29 cellular contexts compared by ENCODE assay signal in the genomic region with DNA sequence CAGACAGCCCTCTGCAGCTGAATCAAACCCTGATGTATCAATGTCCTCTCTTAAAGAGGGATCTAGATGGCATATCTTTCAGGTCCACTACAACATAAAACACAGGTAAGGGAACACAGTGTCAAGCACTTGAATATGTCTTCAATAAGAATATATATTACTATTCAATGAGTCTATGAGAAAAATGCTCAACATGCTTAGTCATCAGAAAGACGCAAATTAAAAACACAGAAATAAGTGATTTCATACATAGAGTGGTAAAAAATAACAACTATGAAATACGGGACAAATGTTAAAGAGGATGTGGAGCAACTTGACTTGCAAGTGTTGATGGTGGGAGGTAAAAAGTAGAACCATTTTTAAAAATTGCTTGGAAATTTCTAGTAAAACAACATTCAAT.
"Had no signal": no experiment of that assay in that cellular context is flagged by ENCODE, and none has a peak within 500 bp of the region (broad histone marks: within the 10 kb centered on the region; RNA-seq: fewer than 3 reads in every experiment).

No MANE protein-coding gene starts in this region.

- H3K9me3 ChIP-seq: stomach, suprapubic skin, testis, thoracic aorta, thyroid gland, tibial artery, tibial nerve, transverse colon, upper lobe of left lung, upper lobe of right lung, uterus, vagina had no signal

- DNase-seq: stimulated activated CD4-positive, alpha-beta T cell treated with anti-CD3 and anti-CD28 coated beads, Interleukin-2, amount 100 ng/mL, for 48 hours; stimulated activated CD4-positive, alpha-beta T cell treated with anti-CD3 and anti-CD28 coated beads, Interleukin-4, amount 100 ng/mL, for 1 hour; stimulated activated CD4-positive, alpha-beta T cell treated with anti-CD3 and anti-CD28 coated beads, Interleukin-4, amount 100 ng/mL, for 24 hours; stimulated activated CD4-positive, alpha-beta T cell treated with anti-CD3 and anti-CD28 coated beads, Interleukin-4, amount 100 ng/mL, for 4 hours; stimulated activated CD8-positive, alpha-beta memory T cell treated with anti-CD3 and anti-CD28 coated beads, Interleukin-4, amount 100 ng/mL, for 48 hours; stimulated activated naive B cell treated with anti-CD40 and anti-IgM and Interleukin-4, amounts not matched to agents 10 μg/mL and 1 μg/mL and 100 μg/mL, for 72 hours; stimulated activated naive CD4-positive, alpha-beta T cell; stimulated activated naive CD4-positive, alpha-beta T cell treated with Interleukin-2 at 50 U/mL for 16 hours; stimulated activated naive CD8-positive, alpha-beta T cell treated with anti-CD3 and anti-CD28 coated beads, Interleukin-15, amount 100 ng/mL, for 72 hours; stimulated activated naive CD8-positive, alpha-beta T cell treated with anti-CD3 and anti-CD28 coated beads, Interleukin-15, Interleukin-2, amounts not matched to agents 100 U/mL and 50 U/mL, for 24 hours; stomach; substantia nigra; testis; thyroid gland; tibial artery; transverse colon; trophoblast cell; upper lobe of left lung; upper lobe of right lung; uterus had no signal

- H3K36me3 Mint-ChIP-seq: stimulated activated effector memory CD8-positive, alpha-beta T cell treated with anti-CD3 and anti-CD28 coated beads, Interleukin-12 subunit alpha, Interleukin-12 subunit beta, amount 100 ng/mL, for 72 hours; stimulated activated memory B cell treated with anti-CD40 and anti-IgM and Interleukin-4, amounts not matched to agents 10 μg/mL and 1 μg/mL and 100 μg/mL, for 72 hours; stimulated activated naive B cell treated with anti-CD40 and anti-IgM and Interleukin-4, amounts not matched to agents 10 μg/mL and 1 μg/mL and 100 μg/mL, for 72 hours; type B pancreatic cell had no signal

- H3K4me3 ChIP-seq: stomach, suprapubic skin, testis, thoracic aorta, thyroid gland, tibial artery, tibial nerve, transverse colon, upper lobe of left lung, upper lobe of right lung, uterus, vagina had no signal

- H3K4me3 Mint-ChIP-seq: stimulated activated effector memory CD8-positive, alpha-beta T cell treated with anti-CD3 and anti-CD28 coated beads, Interleukin-12 subunit alpha, Interleukin-12 subunit beta, amount 100 ng/mL, for 72 hours; stimulated activated memory B cell treated with anti-CD40 and anti-IgM and Interleukin-4, amounts not matched to agents 10 μg/mL and 1 μg/mL and 100 μg/mL, for 72 hours; stimulated activated naive B cell treated with anti-CD40 and anti-IgM and Interleukin-4, amounts not matched to agents 10 μg/mL and 1 μg/mL and 100 μg/mL, for 72 hours; stimulated activated naive CD8-positive, alpha-beta T cell treated with anti-CD3 and anti-CD28 coated beads, Interleukin-15, amount 100 ng/mL, for 72 hours; stimulated activated naive CD8-positive, alpha-beta T cell treated with anti-CD3 and anti-CD28 coated beads, Interleukin-15, Interleukin-2, amounts not matched to agents 100 ng/mL and 50 ng/mL, for 24 hours; type B pancreatic cell had no signal

- ATAC-seq: stimulated activated effector memory CD8-positive, alpha-beta T cell treated with anti-CD3 and anti-CD28 coated beads, Interleukin-12 subunit alpha, Interleukin-12 subunit beta, amount 100 ng/mL, for 72 hours; stimulated activated memory B cell treated with anti-CD40 and anti-IgM and Interleukin-4, amounts not matched to agents 10 μg/mL and 1 μg/mL and 100 μg/mL, for 72 hours; stimulated activated naive B cell treated with anti-CD40 and anti-IgM and Interleukin-4, amounts not matched to agents 10 μg/mL and 1 μg/mL and 100 μg/mL, for 72 hours; stimulated activated naive CD8-positive, alpha-beta T cell treated with anti-CD3 and anti-CD28 coated beads, Interleukin-15, amount 100 ng/mL, for 72 hours; stimulated activated naive CD8-positive, alpha-beta T cell treated with anti-CD3 and anti-CD28 coated beads, Interleukin-15, Interleukin-2, amounts not matched to agents 100 U/mL and 50 U/mL, for 24 hours; upper lobe of right lung had no signal

- H3K27me3 Mint-ChIP-seq: stimulated activated memory B cell treated with anti-CD40 and anti-IgM and Interleukin-4, amounts not matched to agents 10 μg/mL and 1 μg/mL and 100 μg/mL, for 72 hours; stimulated activated naive B cell treated with anti-CD40 and anti-IgM and Interleukin-4, amounts not matched to agents 10 μg/mL and 1 μg/mL and 100 μg/mL, for 72 hours; stimulated activated naive CD8-positive, alpha-beta T cell treated with anti-CD3 and anti-CD28 coated beads, Interleukin-15, amount 100 ng/mL, for 72 hours; stimulated activated naive CD8-positive, alpha-beta T cell treated with anti-CD3 and anti-CD28 coated beads, Interleukin-15, Interleukin-2, amounts not matched to agents 100 ng/mL and 50 ng/mL, for 24 hours; type B pancreatic cell had no signal

- H3K27ac Mint-ChIP-seq: stimulated activated effector memory CD8-positive, alpha-beta T cell treated with anti-CD3 and anti-CD28 coated beads, Interleukin-12 subunit alpha, Interleukin-12 subunit beta, amount 100 ng/mL, for 72 hours; stimulated activated memory B cell treated with anti-CD40 and anti-IgM and Interleukin-4, amounts not matched to agents 10 μg/mL and 1 μg/mL and 100 μg/mL, for 72 hours; stimulated activated naive B cell treated with anti-CD40 and anti-IgM and Interleukin-4, amounts not matched to agents 10 μg/mL and 1 μg/mL and 100 μg/mL, for 72 hours; stimulated activated naive CD8-positive, alpha-beta T cell treated with anti-CD3 and anti-CD28 coated beads, Interleukin-15, amount 100 ng/mL, for 72 hours; stimulated activated naive CD8-positive, alpha-beta T cell treated with anti-CD3 and anti-CD28 coated beads, Interleukin-15, Interleukin-2, amounts not matched to agents 100 ng/mL and 50 ng/mL, for 24 hours; type B pancreatic cell had no signal

- FAIRE-seq: urothelium cell line had no signal

- H3K27ac ChIP-seq: stomach, suprapubic skin, testis, thoracic aorta, thyroid gland, tibial artery, tibial nerve, transverse colon, upper lobe of left lung, upper lobe of right lung, uterus, vagina had no signal

- H3K4me1 ChIP-seq: stomach, suprapubic skin, testis, thyroid gland, tibial artery, tibial nerve, transverse colon, upper lobe of left lung, upper lobe of right lung, uterus, vagina had no signal

- H3K4me1 Mint-ChIP-seq: stimulated activated effector memory CD8-positive, alpha-beta T cell treated with anti-CD3 and anti-CD28 coated beads, Interleukin-12 subunit alpha, Interleukin-12 subunit beta, amount 100 ng/mL, for 72 hours; stimulated activated memory B cell treated with anti-CD40 and anti-IgM and Interleukin-4, amounts not matched to agents 10 μg/mL and 1 μg/mL and 100 μg/mL, for 72 hours; stimulated activated naive B cell treated with anti-CD40 and anti-IgM and Interleukin-4, amounts not matched to agents 10 μg/mL and 1 μg/mL and 100 μg/mL, for 72 hours; stimulated activated naive CD8-positive, alpha-beta T cell treated with anti-CD3 and anti-CD28 coated beads, Interleukin-15, amount 100 ng/mL, for 72 hours had no signal

- H3K27me3 ChIP-seq: stomach, suprapubic skin, testis, thyroid gland, tibial artery, tibial nerve, transverse colon, upper lobe of left lung, upper lobe of right lung, uterus, vagina had no signal

- H3K36me3 ChIP-seq: stomach, suprapubic skin, thoracic aorta, thyroid gland, tibial artery, tibial nerve, transverse colon, upper lobe of left lung, upper lobe of right lung, uterus, vagina had no signal

- H3K9me3 Mint-ChIP-seq: stimulated activated memory B cell treated with anti-CD40 and anti-IgM and Interleukin-4, amounts not matched to agents 10 μg/mL and 1 μg/mL and 100 μg/mL, for 72 hours; stimulated activated naive B cell treated with anti-CD40 and anti-IgM and Interleukin-4, amounts not matched to agents 10 μg/mL and 1 μg/mL and 100 μg/mL, for 72 hours; stimulated activated naive CD8-positive, alpha-beta T cell treated with anti-CD3 and anti-CD28 coated beads, Interleukin-15, amount 100 ng/mL, for 72 hours; type B pancreatic cell had no signal
